Comparison of ENCODE assay signal across 8 cellular contexts in the genomic region with DNA sequence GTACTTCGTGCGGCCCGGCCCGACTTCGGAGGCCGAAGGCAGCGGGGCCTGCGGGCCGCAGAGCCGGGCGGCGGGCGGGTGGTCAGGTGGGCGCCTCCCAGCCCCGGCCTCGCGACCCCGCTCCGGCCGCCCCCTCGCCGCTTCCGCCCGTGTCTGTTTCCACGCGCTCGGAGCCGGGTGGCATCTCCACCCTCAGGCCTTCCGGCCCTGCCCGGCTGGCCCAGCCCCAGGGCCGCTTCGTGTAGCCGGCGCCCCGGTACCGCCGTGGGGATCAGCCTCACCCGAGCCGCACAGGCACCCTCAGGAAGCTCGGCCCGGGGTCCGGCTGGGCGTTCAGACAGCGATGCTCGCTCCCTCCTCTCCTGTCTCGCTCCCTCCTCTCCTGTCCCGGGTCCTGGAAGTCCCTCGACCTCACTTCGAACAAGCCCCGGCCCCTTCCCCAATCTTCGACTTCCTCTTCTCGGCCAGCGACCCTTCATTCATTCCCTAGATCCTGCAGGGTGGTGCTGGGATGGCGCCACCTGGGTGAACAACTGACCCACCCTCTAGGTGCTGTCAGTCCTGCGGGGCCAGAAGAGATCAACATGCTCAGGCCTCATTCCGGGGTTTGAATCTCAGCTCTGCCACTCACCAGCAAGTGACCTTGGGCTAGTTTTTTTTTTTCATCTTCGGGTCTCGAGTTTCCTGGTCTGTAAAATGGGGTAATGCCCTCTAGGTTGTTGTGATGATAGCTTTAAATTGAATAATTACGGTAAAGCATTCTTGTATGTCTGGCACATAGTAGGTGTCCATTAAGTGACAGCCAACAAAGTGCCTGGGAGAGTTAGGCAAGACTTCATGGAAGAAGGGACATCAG. TPM values are rescaled to one million over a fixed set of nuclear protein-coding genes. Genes with fewer than 3 reads are reported as not detected.
DNase-seq lines count a peak whose midpoint lies in the region; ATAC-seq, FAIRE-seq and TF ChIP-seq lines count a peak whose summit lies in the region.

No MANE protein-coding gene starts in this region.

- H3K4me2 ChIP-seq in endothelial cell of umbilical vein (ENCODE audit: insufficient read depth, low read length) = peak overlapping the region; percentile 90

- no peaks in the 10 kb centered on the region for H3K27me3 Mint-ChIP-seq in activated CD4-positive, alpha-beta T cell treated with anti-CD3 and anti-CD28 coated beads, Interleukin-2, amount 10 ng/mL, durations not matched to agents 7 days and 5 days
- no peaks in the 10 kb centered on the region for H3K27me3 Mint-ChIP-seq in type B pancreatic cell

- BruUV-seq in endothelial cell of umbilical vein (replicated peaks; lab: Mats Ljungman, UMichigan) = TSS peak; percentile 26

- intact Hi-C loops in endothelial cell of umbilical vein (cut with micrococcal nuclease) = loop anchor here (1.0 to 5.0 kb wide), 3 partner anchors 19 to 256 kb away; a partner anchor contains a TSS

- H3K4me1 Mint-ChIP-seq in activated CD4-positive, alpha-beta T cell treated with anti-CD3 and anti-CD28 coated beads, Interleukin-2, amount 10 ng/mL, durations not matched to agents 7 days and 5 days = peaks cover 26% of the 10 kb centered on the region
- peaks cover 19% of the 10 kb centered on the region for H3K4me1 Mint-ChIP-seq in type B pancreatic cell (ENCODE audit: unreplicated experiment)

- FAIRE-seq in HTR-8/SVneo (lab: Jason Lieb, UNC) (peak; percentile 54), endothelial cell of umbilical vein (lab: Jason Lieb, UNC) (peak; percentile 60)

- peaks cover 26% of the 10 kb centered on the region for H3K36me3 Mint-ChIP-seq in activated CD4-positive, alpha-beta T cell treated with anti-CD3 and anti-CD28 coated beads, Interleukin-2, amount 10 ng/mL, durations not matched to agents 7 days and 5 days (ENCODE audit: low read depth)
- peaks cover 6% of the 10 kb centered on the region for H3K36me3 Mint-ChIP-seq in type B pancreatic cell

- peak; percentile 52 for ATAC-seq in GM21528 (IDR thresholded peaks at IDR 0.05; ENCODE audit: low FRiP score, unreplicated experiment)

- H3K4me3 Mint-ChIP-seq in activated CD4-positive, alpha-beta T cell treated with anti-CD3 and anti-CD28 coated beads, Interleukin-2, amount 10 ng/mL, durations not matched to agents 7 days and 5 days = peak overlapping the region; percentile 96
- H3K4me3 Mint-ChIP-seq in type B pancreatic cell = peak overlapping the region; percentile 98

- H3K9ac ChIP-seq in endothelial cell of umbilical vein (replicated peaks; ENCODE audit: extremely low read depth, insufficient read depth, low read length) = peak overlapping the region; percentile 83
- H3K9ac ChIP-seq in muscle layer of colon (ENCODE audit: low read length) = peak overlapping the region; percentile 62

- no peaks in the 10 kb centered on the region for H3K9me1 ChIP-seq in endothelial cell of umbilical vein (replicated peaks; ENCODE audit: control insufficient read depth, extremely low read depth, insufficient read depth, low read length)

- CTCF ChIA-PET in activated CD4-positive, alpha-beta T cell treated with anti-CD3 and anti-CD28 coated beads, Interleukin-2, amount 10 ng/mL, durations not matched to agents 7 days and 5 days (lab: Charles Lee) = interaction anchor here (0.6 to 1.3 kb wide), 7 partner anchors 9 to 27 kb away, joined by 3 to 6 read pairs (median 3); a partner anchor contains a TSS
- CTCF ChIA-PET in endothelial cell of umbilical vein (lab: Charles Lee) = interaction anchor here (1.1 to 1.4 kb wide), 2 partner anchors 162 to 464 kb away, joined by 3 to 4 read pairs; no protein-coding TSS in a partner anchor

- H3K9me3 Mint-ChIP-seq in activated CD4-positive, alpha-beta T cell treated with anti-CD3 and anti-CD28 coated beads, Interleukin-2, amount 10 ng/mL, durations not matched to agents 7 days and 5 days = no peaks in the 10 kb centered on the region
- no peaks in the 10 kb centered on the region for H3K9me3 Mint-ChIP-seq in type B pancreatic cell

- H2AFZ ChIP-seq in endothelial cell of umbilical vein (ENCODE audit: low read depth, low read length) = peak overlapping the region; percentile 28

- H3K27ac ChIP-seq in endothelial cell of umbilical vein (ENCODE audit: insufficient read depth, low read depth, low read length) = peak overlapping the region; percentile 30
- H3K27ac ChIP-seq in muscle layer of colon (ENCODE audit: low read depth, low read length) = peak overlapping the region; percentile 86

- peak overlapping the region; percentile 92 for H3K27ac Mint-ChIP-seq in activated CD4-positive, alpha-beta T cell treated with anti-CD3 and anti-CD28 coated beads, Interleukin-2, amount 10 ng/mL, durations not matched to agents 7 days and 5 days
- peak overlapping the region; percentile 93 for H3K27ac Mint-ChIP-seq in type B pancreatic cell

- no peaks in the 10 kb centered on the region for H3K27me3 ChIP-seq in endothelial cell of umbilical vein (ENCODE audit: control insufficient read depth in 2 of 2, insufficient read depth in 2 of 2, low read length in 2 of 2)
- no peaks in the 10 kb centered on the region for H3K27me3 ChIP-seq in muscle layer of colon (ENCODE audit: control insufficient read depth in 1 of 2, insufficient read depth in 2 of 2, low read length in 2 of 2)

- H3K9me3 ChIP-seq in endothelial cell of umbilical vein (replicated peaks; ENCODE audit: control insufficient read depth, insufficient read depth, low read length) (no peaks in the 10 kb centered on the region), muscle layer of colon (ENCODE audit: low read length) (no peaks in the 10 kb centered on the region)

- POLR2A ChIA-PET in activated CD4-positive, alpha-beta T cell treated with anti-CD3 and anti-CD28 coated beads, Interleukin-2, amount 10 ng/mL, durations not matched to agents 7 days and 5 days (lab: Charles Lee) = no interaction called here
- POLR2A ChIA-PET in endothelial cell of umbilical vein (lab: Charles Lee) = interaction anchor here (0.6 kb wide), 1 partner anchor 144 kb away, joined by 5 read pairs; no protein-coding TSS in a partner anchor

- no peaks in the 10 kb centered on the region for H4K20me1 ChIP-seq in endothelial cell of umbilical vein (replicated peaks; ENCODE audit: control insufficient read depth, extremely low read depth, insufficient read depth, low read length)

- peaks cover 10% of the 10 kb centered on the region for H3K4me1 ChIP-seq in endothelial cell of umbilical vein (ENCODE audit: control insufficient read depth, extremely low read depth, insufficient read depth, low read length)
- peaks cover 6% of the 10 kb centered on the region for H3K4me1 ChIP-seq in muscle layer of colon (ENCODE audit: insufficient read depth, low read length)

- TF ChIP-seq POLR2A in endothelial cell of umbilical vein (IDR thresholded peaks at IDR 0.05; ENCODE audit: low read depth, low read length) = no peak

- dilution Hi-C loops in endothelial cell of umbilical vein (cut with MboI; ENCODE audit: extremely low pct_ligation_motif_present, low sequenced_read_pairs) = no loop called here

- H3K36me3 ChIP-seq in endothelial cell of umbilical vein (ENCODE audit: control insufficient read depth in 2 of 2, extremely low read depth in 1 of 2, insufficient read depth in 2 of 2, low read length in 2 of 2) = peaks cover 10 to 19% of the 10 kb centered on the region in 2 experiments
- H3K36me3 ChIP-seq in muscle layer of colon (ENCODE audit: insufficient read depth, low read length) = peaks cover 27% of the 10 kb centered on the region

- peaks cover 40% of the 10 kb centered on the region for H3K79me2 ChIP-seq in endothelial cell of umbilical vein (ENCODE audit: control insufficient read depth, insufficient read depth, low read length)

- TF ChIP-seq CTCF in GM12865 (IDR thresholded peaks at IDR 0.05; ENCODE audit: insufficient read depth, low read depth, low read length, missing control alignments) (no peak), endothelial cell of umbilical vein (IDR thresholded peaks at IDR 0.05; ENCODE audit: extremely low read depth in 1 of 2, insufficient read depth in 1 of 2, low read depth in 1 of 2, low read length in 2 of 2) (no peak), type B pancreatic cell (conservative IDR thresholded peaks at IDR 0.05) (no peak)

- H3K4me3 ChIP-seq in GM12865 (ENCODE audit: low read depth, low read length) = peak overlapping the region; percentile 84
- peak overlapping the region; percentile 56 to 76 (median 59) for H3K4me3 ChIP-seq in endothelial cell of umbilical vein (replicated peaks in 1 of 3; ENCODE audit: insufficient read depth in 1 of 3, low read depth in 1 of 3, low read length in 3 of 3)
- H3K4me3 ChIP-seq in muscle layer of colon (ENCODE audit: low read depth in 1 of 2, low read length in 2 of 2) = peak overlapping the region; percentile 52 to 98

- DNase-seq in GM12865 (ENCODE audit: low read depth) (peak; percentile 68), HTR-8/SVneo (ENCODE audit: insufficient read length, low spot score) (peak; percentile 37), endothelial cell of umbilical vein (ENCODE audit: low read depth, low spot score) (no peak), type B pancreatic cell (ENCODE audit: extremely low spot score, unreplicated experiment) (no peak), SIG-M5 treated with dmso at 0.1 percent for 504 hours (lab: John Stamatoyannopoulos, UW; ENCODE audit: unreplicated experiment) (no peak)
- peak; percentile 42 for DNase-seq in activated CD4-positive, alpha-beta T cell treated with anti-CD3 and anti-CD28 coated beads, Interleukin-2, amount 10 ng/mL, durations not matched to agents 7 days and 5 days

RNA-seq across cellular contexts. Expression of a gene that starts 0.6 kb away (rescaled TPM):
- 10 to 100 TPM; 33.4 to 35.4 TPM for total RNA-seq in activated CD4-positive, alpha-beta T cell treated with anti-CD3 and anti-CD28 coated beads, Interleukin-2, amount 10 ng/mL, durations not matched to agents 7 days and 5 days
- total RNA-seq in endothelial cell of umbilical vein = 34.8 and 37.1 TPM in 2 replicates
- 20.9 and 22.3 TPM in 2 replicates for polyA plus RNA-seq in endothelial cell of umbilical vein
- 23.8 and 24.3 TPM in 2 replicates for polyA plus RNA-seq in endothelial cell of umbilical vein (2011; cell fraction: cytosol; rRNA removed)
- polyA plus RNA-seq in endothelial cell of umbilical vein (2011; cell fraction: nucleus; rRNA removed) = 39.1 and 39.8 TPM in 2 replicates
- polyA plus RNA-seq in endothelial cell of umbilical vein (2012) = 43.6 and 48.3 TPM in 2 replicates
- polyA minus RNA-seq in endothelial cell of umbilical vein = 23.5 and 28.4 TPM in 2 replicates
- 16.0 TPM for polyA minus RNA-seq in endothelial cell of umbilical vein (2011; cell fraction: cytosol; rRNA and poly(A)+ RNA removed)
- polyA minus RNA-seq in endothelial cell of umbilical vein (2011; cell fraction: nucleus; rRNA and poly(A)+ RNA removed) = 17.9 and 21.1 TPM in 2 replicates
- 23.2 and 31.2 TPM in 2 replicates for total RNA-seq in type B pancreatic cell (ENCODE audit: low replicate concordance)

RNA-seq across cellular contexts. Expression of a gene that starts 18.6 kb away (rescaled TPM):
- 10 to 100 TPM in 1 of 2 experiments, 1 to 10 TPM in 1; 9.1 to 15.2 TPM for total RNA-seq in activated CD4-positive, alpha-beta T cell treated with anti-CD3 and anti-CD28 coated beads, Interleukin-2, amount 10 ng/mL, durations not matched to agents 7 days and 5 days
- 13.3 and 16.7 TPM in 2 replicates for total RNA-seq in endothelial cell of umbilical vein
- 12.1 and 13.1 TPM in 2 replicates for polyA plus RNA-seq in endothelial cell of umbilical vein
- polyA plus RNA-seq in endothelial cell of umbilical vein (2011; cell fraction: cytosol; rRNA removed) = 9.3 TPM in 2 replicates
- polyA plus RNA-seq in endothelial cell of umbilical vein (2011; cell fraction: nucleus; rRNA removed) = 3.0 and 4.9 TPM in 2 replicates
- polyA plus RNA-seq in endothelial cell of umbilical vein (2012) = 4.1 and 4.3 TPM in 2 replicates
- polyA minus RNA-seq in endothelial cell of umbilical vein = 2.7 and 3.0 TPM in 2 replicates
- polyA minus RNA-seq in endothelial cell of umbilical vein (2011; cell fraction: cytosol; rRNA and poly(A)+ RNA removed) = 19.8 TPM
- 1.6 and 2.4 TPM in 2 replicates for polyA minus RNA-seq in endothelial cell of umbilical vein (2011; cell fraction: nucleus; rRNA and poly(A)+ RNA removed)
- 14.6 and 19.0 TPM in 2 replicates for total RNA-seq in type B pancreatic cell (ENCODE audit: low replicate concordance)

RNA-seq across cellular contexts. Expression of a gene that starts 27.6 kb away (rescaled TPM):
- 10 to 100 TPM; 31.5 to 32.9 TPM for total RNA-seq in activated CD4-positive, alpha-beta T cell treated with anti-CD3 and anti-CD28 coated beads, Interleukin-2, amount 10 ng/mL, durations not matched to agents 7 days and 5 days
- total RNA-seq in endothelial cell of umbilical vein = 25.1 and 31.6 TPM in 2 replicates
- 29.0 and 33.2 TPM in 2 replicates for polyA plus RNA-seq in endothelial cell of umbilical vein
- 22.4 and 24.1 TPM in 2 replicates for polyA plus RNA-seq in endothelial cell of umbilical vein (2011; cell fraction: cytosol; rRNA removed)
- 18.7 and 19.8 TPM in 2 replicates for polyA plus RNA-seq in endothelial cell of umbilical vein (2011; cell fraction: nucleus; rRNA removed)
- polyA plus RNA-seq in endothelial cell of umbilical vein (2012) = 14.8 and 19.5 TPM in 2 replicates
- polyA minus RNA-seq in endothelial cell of umbilical vein = 33.7 and 40.4 TPM in 2 replicates
- polyA minus RNA-seq in endothelial cell of umbilical vein (2011; cell fraction: cytosol; rRNA and poly(A)+ RNA removed) = 43.8 TPM
- 19.0 and 21.7 TPM in 2 replicates for polyA minus RNA-seq in endothelial cell of umbilical vein (2011; cell fraction: nucleus; rRNA and poly(A)+ RNA removed)
- total RNA-seq in type B pancreatic cell (ENCODE audit: low replicate concordance) = 42.5 and 57.3 TPM in 2 replicates

RNA-seq across cellular contexts. Expression of a gene that starts 27.8 kb away (rescaled TPM):
- total RNA-seq in activated CD4-positive, alpha-beta T cell treated with anti-CD3 and anti-CD28 coated beads, Interleukin-2, amount 10 ng/mL, durations not matched to agents 7 days and 5 days = 10 to 100 TPM; 36.5 to 38.0 TPM
- total RNA-seq in endothelial cell of umbilical vein (40.9 and 46.8 TPM in 2 replicates), type B pancreatic cell (ENCODE audit: low replicate concordance) (30.2 and 33.2 TPM in 2 replicates)
- 8.1 and 8.8 TPM in 2 replicates for polyA plus RNA-seq in endothelial cell of umbilical vein
- 11.6 and 12.3 TPM in 2 replicates for polyA plus RNA-seq in endothelial cell of umbilical vein (2011; cell fraction: cytosol; rRNA removed)
- 8.6 and 10.4 TPM in 2 replicates for polyA plus RNA-seq in endothelial cell of umbilical vein (2011; cell fraction: nucleus; rRNA removed)
- 32.2 and 44.1 TPM in 2 replicates for polyA plus RNA-seq in endothelial cell of umbilical vein (2012)
- polyA minus RNA-seq in endothelial cell of umbilical vein = 16.8 and 17.6 TPM in 2 replicates
- 12.2 TPM for polyA minus RNA-seq in endothelial cell of umbilical vein (2011; cell fraction: cytosol; rRNA and poly(A)+ RNA removed)
- 6.8 and 10.9 TPM in 2 replicates for polyA minus RNA-seq in endothelial cell of umbilical vein (2011; cell fraction: nucleus; rRNA and poly(A)+ RNA removed)

RNA-seq across cellular contexts. Expression of a gene that starts 39.8 kb away (rescaled TPM):
- total RNA-seq in activated CD4-positive, alpha-beta T cell treated with anti-CD3 and anti-CD28 coated beads, Interleukin-2, amount 10 ng/mL, durations not matched to agents 7 days and 5 days = 1 to 10 TPM; 1.0 to 1.3 TPM
- total RNA-seq in endothelial cell of umbilical vein = 0.37 and 1.2 TPM in 2 replicates
- not detected in 2 replicates for polyA plus RNA-seq in endothelial cell of umbilical vein
- polyA plus RNA-seq in endothelial cell of umbilical vein (2011; cell fraction: cytosol; rRNA removed) = not detected in 2 replicates
- 0.32 and 0.68 TPM in 2 replicates for polyA plus RNA-seq in endothelial cell of umbilical vein (2011; cell fraction: nucleus; rRNA removed)
- 0.68 and 0.74 TPM in 2 replicates for polyA plus RNA-seq in endothelial cell of umbilical vein (2012)
- 1.4 TPM in 1 of 2 replicates, not detected in the other for polyA minus RNA-seq in endothelial cell of umbilical vein
- polyA minus RNA-seq in endothelial cell of umbilical vein (2011; cell fraction: cytosol; rRNA and poly(A)+ RNA removed) = not detected
- 0.91 TPM in 1 of 2 replicates, not detected in the other for polyA minus RNA-seq in endothelial cell of umbilical vein (2011; cell fraction: nucleus; rRNA and poly(A)+ RNA removed)
- 1.7 and 5.3 TPM in 2 replicates for total RNA-seq in type B pancreatic cell (ENCODE audit: low replicate concordance)

Comparison
In these comparisons a context has a peak if more than half of its experiments do, and no peak if none do; other contexts are left out.
1. DNase-seq: peak in GM12865 (single experiment), HTR-8/SVneo (single experiment) and activated CD4-positive, alpha-beta T cell treated with anti-CD3 and anti-CD28 coated beads, Interleukin-2, amount 10 ng/mL, durations not matched to agents 7 days and 5 days (single experiment); none in endothelial cell of umbilical vein (single experiment), type B pancreatic cell (single experiment) and SIG-M5 treated with dmso at 0.1 percent for 504 hours (single experiment).
2. Peak in every context shown above with its lines, with median percentiles within 50 percentile points of each other: H3K4me3 ChIP-seq.